In the genomic region with DNA sequence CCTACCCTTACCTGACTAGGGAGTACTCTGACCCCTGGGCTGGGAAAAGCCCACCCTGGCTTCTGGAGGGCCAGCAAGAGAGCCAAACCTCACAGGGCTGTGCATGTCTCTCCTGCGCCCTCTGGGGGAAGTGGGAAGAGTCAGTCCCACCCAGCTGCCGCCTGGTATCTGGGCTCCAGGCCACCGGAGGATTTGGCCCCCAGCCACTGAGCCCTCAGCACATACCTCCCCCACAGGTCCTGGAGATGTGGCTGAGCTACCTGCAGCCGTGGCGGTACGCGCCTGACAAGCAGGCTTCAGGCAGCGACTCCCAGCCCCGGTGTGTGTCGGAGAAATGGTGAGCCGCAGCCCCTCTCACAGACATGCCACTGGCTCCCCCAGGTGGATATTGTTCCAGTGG, we compare ENCODE assay signal across 10 cellular contexts. TPM values are rescaled to one million over a fixed set of nuclear protein-coding genes. Genes with fewer than 3 reads are reported as not detected.
DNase-seq lines count a peak whose midpoint lies in the region; TF ChIP-seq lines count a peak whose summit lies in the region.
"Not testable (repeated sequence)": the region's sequence is repeated elsewhere in the genome, so short reads cannot be mapped to it uniquely, and the experiment has no call there.
"Had no signal": no experiment of that assay in that cellular context is flagged by ENCODE, and none has a peak within 500 bp of the region (broad histone marks: within the 10 kb centered on the region; RNA-seq: fewer than 3 reads in every experiment).

No MANE protein-coding gene starts in this region.

- H3F3A ChIP-seq in OCI-LY1 (ENCODE audit: insufficient read depth, low read length) = not testable (repeated sequence)

- H3K9me3 ChIP-seq in Karpas-422 (ENCODE audit: low read length); OCI-LY1 (ENCODE audit: low read length); parathyroid adenoma (ENCODE audit: control insufficient read depth, low read length): not testable (repeated sequence)

- not testable (repeated sequence) for DNase-seq in AG09309 (ENCODE audit: low read depth); GM12865 (ENCODE audit: low read depth)
- DNase-seq in Karpas-422 (peak; percentile 55), astrocyte of the hippocampus (ENCODE audit: low read depth, low spot score) (peak; percentile 64), fibroblast of mammary gland (ENCODE audit: low read depth) (peak; percentile 29), islet precursor cell (peak; percentile 67)

- peak; percentile 31 for TF ChIP-seq CTCF in AG09309 (IDR thresholded peaks at IDR 0.05; ENCODE audit: control insufficient read depth, insufficient read depth, low read depth, low read length, missing control alignments)
- TF ChIP-seq CTCF in GM12865 (IDR thresholded peaks at IDR 0.05; ENCODE audit: insufficient read depth, low read depth, low read length, missing control alignments) = peak; percentile 22
- TF ChIP-seq CTCF in OCI-LY1 (IDR thresholded peaks at IDR 0.05; ENCODE audit: low read length) = peak; percentile 41
- TF ChIP-seq CTCF in fibroblast of mammary gland (conservative IDR thresholded peaks at IDR 0.05; ENCODE audit: control insufficient read depth, insufficient read depth, low read depth, low read length) = peak; percentile 26
- TF ChIP-seq CTCF in parathyroid adenoma (IDR thresholded peaks at IDR 0.05) = peak; percentile 55

- not testable (repeated sequence) for H3K4me2 ChIP-seq in Karpas-422 (ENCODE audit: low read depth, low read length, poor library complexity, severe bottlenecking); OCI-LY1 (ENCODE audit: low read length); parathyroid adenoma (ENCODE audit: low read length)

- H4K20me1 ChIP-seq in Karpas-422 (ENCODE audit: insufficient read depth, low read depth, low read length); OCI-LY1 (ENCODE audit: insufficient read depth, low read length): not testable (repeated sequence)

- H3K4me1 ChIP-seq in Karpas-422 (ENCODE audit: low read length); OCI-LY1 (ENCODE audit: insufficient read depth, low read length, severe bottlenecking); parathyroid adenoma: not testable (repeated sequence)

- not testable (repeated sequence) for H3K79me2 ChIP-seq in Karpas-422 (ENCODE audit: low read length); OCI-LY1 (ENCODE audit: insufficient read depth, low read length); parathyroid adenoma

- H3K27ac ChIP-seq in Karpas-422 (ENCODE audit: low read length); OCI-LY1 (ENCODE audit: low read depth, low read length, poor library complexity, severe bottlenecking); parathyroid adenoma: not testable (repeated sequence)

- not testable (repeated sequence) for H3K4me3 ChIP-seq in AG09309 (ENCODE audit: control insufficient read depth, low read depth, low read length); GM12865 (ENCODE audit: low read depth, low read length); Karpas-422 (ENCODE audit: low read length); OCI-LY1 (ENCODE audit: low read depth, low read length, poor library complexity, severe bottlenecking); fibroblast of mammary gland (ENCODE audit: control insufficient read depth, low read depth, low read length); parathyroid adenoma (ENCODE audit: low read depth, low read length)

- not testable (repeated sequence) for H3K9me2 ChIP-seq in Karpas-422 (replicated peaks; ENCODE audit: insufficient read depth, low read length); OCI-LY1 (ENCODE audit: low read depth, low read length)

- not testable (repeated sequence) for H3K27me3 ChIP-seq in Karpas-422 (ENCODE audit: low read length); OCI-LY1 (ENCODE audit: insufficient read depth, low read length); parathyroid adenoma (ENCODE audit: control insufficient read depth, insufficient read depth, low read length)

- not testable (repeated sequence) for H2AFZ ChIP-seq in Karpas-422 (ENCODE audit: low read length); OCI-LY1 (ENCODE audit: low read length); parathyroid adenoma

- H3K9ac ChIP-seq in Karpas-422 (ENCODE audit: low read length); OCI-LY1 (ENCODE audit: low read length); parathyroid adenoma: not testable (repeated sequence)

- H3K36me3 ChIP-seq in Karpas-422 (ENCODE audit: insufficient read depth, low read length); parathyroid adenoma (ENCODE audit: control insufficient read depth, insufficient read depth, low read length): not testable (repeated sequence)
- peaks cover 54% of the 10 kb centered on the region for H3K36me3 ChIP-seq in OCI-LY1 (ENCODE audit: insufficient read depth, low read length)

RNA-seq across cellular contexts. Expression of a gene that starts 11.1 kb away (rescaled TPM):
- total RNA-seq in Karpas-422 (2014; rRNA removed; shearing (Covaris generic); ENCODE audit: low replicate concordance) = 7.8 and 18.6 TPM in 2 replicates

RNA-seq across cellular contexts. Expression of a gene that starts 24.4 kb away (rescaled TPM):
- 119 and 342 TPM in 2 replicates for total RNA-seq in Karpas-422 (2014; rRNA removed; shearing (Covaris generic); ENCODE audit: low replicate concordance)

RNA-seq across cellular contexts. Expression of a gene that starts 40.7 kb away (rescaled TPM):
- not detected in 2 replicates for total RNA-seq in Karpas-422 (2014; rRNA removed; shearing (Covaris generic); ENCODE audit: low replicate concordance)
- total RNA-seq: activated naive CD4-positive, alpha-beta T cell treated with anti-CD3 and anti-CD28 coated beads for 36 hours; suprapubic skin had no signal
